29 cellular contexts compared by ENCODE assay signal in genomic region chr1:175963740-175964139, GRCh38.
"Had no signal": no experiment of that assay in that cellular context is flagged by ENCODE, and none has a peak within 500 bp of the region (broad histone marks: within the 10 kb centered on the region; RNA-seq: fewer than 3 reads in every experiment).

No MANE protein-coding gene starts in this region.

- H3K9me3 Mint-ChIP-seq: naive B cell; natural killer cell; stimulated activated naive B cell treated with anti-CD40 and anti-IgM and Interleukin-4, amounts not matched to agents 10 μg/mL and 1 μg/mL and 100 μg/mL, for 72 hours had no signal

- H3K4me1 ChIP-seq: left lung, lower lobe of right lung, prostate gland, testis, thyroid gland, upper lobe of left lung, vagina had no signal

- H3K27me3 ChIP-seq: hepatocyte, left lung, ovary, stomach, testis, thyroid gland, transverse colon, upper lobe of left lung, vagina had no signal

- H3K27me3 Mint-ChIP-seq: naive B cell; stimulated activated naive B cell treated with anti-CD40 and anti-IgM and Interleukin-4, amounts not matched to agents 10 μg/mL and 1 μg/mL and 100 μg/mL, for 72 hours had no signal

- FAIRE-seq: keratinocyte had no signal

- H3K4me3 ChIP-seq: hepatocyte, left lung, lower lobe of right lung, ovary, prostate gland, skin epidermis, stomach, testis, thyroid gland, transverse colon, upper lobe of left lung, vagina had no signal

- H3K27ac ChIP-seq: hepatocyte, left lung, lower lobe of right lung, ovary, prostate gland, skin epidermis, stomach, testis, thyroid gland, transverse colon, upper lobe of left lung, vagina had no signal

- H3K27ac Mint-ChIP-seq: mesothelial cell of epicardium; natural killer cell; stimulated activated naive B cell treated with anti-CD40 and anti-IgM and Interleukin-4, amounts not matched to agents 10 μg/mL and 1 μg/mL and 100 μg/mL, for 72 hours had no signal

- H3K36me3 Mint-ChIP-seq: natural killer cell had no signal

- H3K9me3 ChIP-seq: left lung, lower lobe of right lung, ovary, prostate gland, stomach, testis, thyroid gland, transverse colon, upper lobe of left lung, vagina had no signal

- DNase-seq: left colon; left lung; lower lobe of right lung; mammary epithelial cell; mesendoderm; naive B cell; natural killer cell; ovary; posterior cingulate gyrus; retina; right cardiac atrium; stimulated activated CD4-positive, alpha-beta T cell treated with anti-CD3 and anti-CD28 coated beads, Interleukin-12 subunit alpha, Interleukin-12 subunit beta, amount 100 ng/mL, for 4 hours; stimulated activated CD4-positive, alpha-beta T cell treated with anti-CD3 and anti-CD28 coated beads, Interleukin-15, amount 100 ng/mL, for 24 hours; stimulated activated CD4-positive, alpha-beta T cell treated with anti-CD3 and anti-CD28 coated beads, Interleukin-2, amount 100 ng/mL, for 24 hours; stimulated activated CD4-positive, alpha-beta T cell treated with anti-CD3 and anti-CD28 coated beads, Interleukin-4, amount 100 ng/mL, for 1 hour; stimulated activated naive B cell treated with anti-CD40 and anti-IgM and Interleukin-4, amounts not matched to agents 10 μg/mL and 1 μg/mL and 100 μg/mL, for 72 hours; stimulated activated naive CD8-positive, alpha-beta T cell treated with anti-CD3 and anti-CD28 coated beads, Interleukin-15, Interleukin-2, amounts not matched to agents 100 U/mL and 50 U/mL, for 24 hours; stomach; testis; thyroid gland; transverse colon; upper lobe of left lung had no signal

- H3K36me3 ChIP-seq: ovary, prostate gland, thyroid gland had no signal

- H3K4me3 Mint-ChIP-seq: mesothelial cell of epicardium; natural killer cell; stimulated activated naive B cell treated with anti-CD40 and anti-IgM and Interleukin-4, amounts not matched to agents 10 μg/mL and 1 μg/mL and 100 μg/mL, for 72 hours had no signal

- H3K4me1 Mint-ChIP-seq: mesothelial cell of epicardium; stimulated activated naive B cell treated with anti-CD40 and anti-IgM and Interleukin-4, amounts not matched to agents 10 μg/mL and 1 μg/mL and 100 μg/mL, for 72 hours had no signal

- ATAC-seq: left lung; lower lobe of right lung; natural killer cell; right cardiac atrium; sciatic nerve; stimulated activated naive B cell treated with anti-CD40 and anti-IgM and Interleukin-4, amounts not matched to agents 10 μg/mL and 1 μg/mL and 100 μg/mL, for 72 hours; stimulated activated naive CD8-positive, alpha-beta T cell treated with anti-CD3 and anti-CD28 coated beads, Interleukin-15, Interleukin-2, amounts not matched to agents 100 U/mL and 50 U/mL, for 24 hours had no signal
